ENCODE assay signal across 14 cellular contexts in genomic region chr15:60372223-60372622, GRCh38. TPM values are rescaled to one million over a fixed set of nuclear protein-coding genes. Genes with fewer than 3 reads are reported as not detected.
A peak's percentile ranks its signal among the peaks of the same experiment; 100 is the strongest.
DNase-seq lines count a peak whose midpoint lies in the region; ATAC-seq and TF ChIP-seq lines count a peak whose summit lies in the region.
"Had no signal": no experiment of that assay in that cellular context is flagged by ENCODE, and none has a peak within 500 bp of the region (broad histone marks: within the 10 kb centered on the region; RNA-seq: fewer than 3 reads in every experiment).

No MANE protein-coding gene starts in this region.

- WGBS in gastroesophageal sphincter (ENCODE audit: low coverage in 1 of 2), 2 donors = 88 to 96% methylated on average over 4 of the region's 4 CpGs

- H3K4me2 ChIP-seq in skeletal muscle satellite cell (ENCODE audit: low read length) = peak overlapping the region; percentile 50
- H3K4me2 ChIP-seq: BLaER1 had no signal

- CTCF ChIA-PET in Caco-2 (lab: Charles Lee) = no interaction called here
- CTCF ChIA-PET in activated CD8-positive, alpha-beta T cell treated with anti-CD3 and anti-CD28 coated beads, Interleukin-2, amount 10 ng/mL, durations not matched to agents 7 days and 5 days (lab: Charles Lee) = interaction anchor here (0.7 kb wide), 1 partner anchor 9 kb away, joined by 3 read pairs; no protein-coding TSS in a partner anchor

- DNase-seq in Caco-2 = no peak
- no peak for DNase-seq in SJSA1 (ENCODE audit: low read depth in 1 of 2, low spot score in 2 of 2)
- DNase-seq in activated CD8-positive, alpha-beta T cell treated with anti-CD3 and anti-CD28 coated beads, Interleukin-2, amount 10 ng/mL, durations not matched to agents 7 days and 5 days = no peak
- no peak for DNase-seq in NCI-H524 (lab: John Stamatoyannopoulos, UW)
- DNase-seq in NCI-H1092 (lab: John Stamatoyannopoulos, UW) = no peak
- DNase-seq: activated CD4-positive, alpha-beta T cell treated with anti-CD3 and anti-CD28 coated beads for 1 hour; activated gamma-delta T cell; central memory CD4-positive, alpha-beta T cell; NCI-H146; NCI-H82 had no signal

- no peak overlapping the region for H3K4me3 Mint-ChIP-seq in Caco-2 (ENCODE audit: unreplicated experiment)
- no peak overlapping the region for H3K4me3 Mint-ChIP-seq in activated CD8-positive, alpha-beta T cell treated with anti-CD3 and anti-CD28 coated beads, Interleukin-2, amount 10 ng/mL, durations not matched to agents 7 days and 5 days

- no peak for TF ChIP-seq EP300 in gastroesophageal sphincter (IDR thresholded peaks at IDR 0.05)

- POLR2A ChIA-PET in Caco-2 (lab: Charles Lee) = interaction anchor here (0.6 kb wide), 1 partner anchor 1902 kb away, joined by 7 read pairs; no protein-coding TSS in a partner anchor
- POLR2A ChIA-PET in activated CD8-positive, alpha-beta T cell treated with anti-CD3 and anti-CD28 coated beads, Interleukin-2, amount 10 ng/mL, durations not matched to agents 7 days and 5 days (lab: Charles Lee) = interaction anchor here (0.6 kb wide), 1 partner anchor 1029 kb away, joined by 4 read pairs; no protein-coding TSS in a partner anchor

- H3K27ac ChIP-seq in SJSA1 (peak overlapping the region; percentile 96), gastroesophageal sphincter (peak overlapping the region; percentile 22 to 81 (median 73))
- H3K27ac ChIP-seq: BLaER1 had no signal

- H3K27me3 ChIP-seq in Caco-2 (replicated peaks; ENCODE audit: control insufficient read depth, insufficient read depth, low read length) (no peaks in the 10 kb centered on the region), SJSA1 (replicated peaks) (no peaks in the 10 kb centered on the region), gastroesophageal sphincter (no peaks in the 10 kb centered on the region), skeletal muscle satellite cell (ENCODE audit: control insufficient read depth, insufficient read depth, low read length) (no peaks in the 10 kb centered on the region)
- H3K27me3 ChIP-seq: BLaER1 had no signal

- BruUV-seq in Caco-2 (replicated peaks; lab: Mats Ljungman, UMichigan) = no TSS peak

- no peaks in the 10 kb centered on the region for H3K9me3 ChIP-seq in Caco-2
- H3K9me3 ChIP-seq in SJSA1 (replicated peaks) = no peaks in the 10 kb centered on the region
- H3K9me3 ChIP-seq in gastroesophageal sphincter = no peaks in the 10 kb centered on the region
- no peaks in the 10 kb centered on the region for H3K9me3 ChIP-seq in skeletal muscle satellite cell (replicated peaks; ENCODE audit: low read length)
- H3K9me3 ChIP-seq: BLaER1 had no signal

- no peak for TF ChIP-seq CTCF in Caco-2 (IDR thresholded peaks at IDR 0.05; ENCODE audit: insufficient read depth in 1 of 2, low read depth in 1 of 2, low read length in 1 of 2, severe bottlenecking in 1 of 2, unreplicated experiment in 1 of 2)
- no peak for TF ChIP-seq CTCF in gastroesophageal sphincter (IDR thresholded peaks at IDR 0.05)

- peak overlapping the region; percentile 77 for H3K9ac ChIP-seq in skeletal muscle satellite cell (ENCODE audit: low read depth, low read length)
- H3K9ac ChIP-seq: BLaER1 had no signal

- H3K27ac Mint-ChIP-seq in Caco-2 (ENCODE audit: unreplicated experiment) = peak overlapping the region; percentile 81
- H3K27ac Mint-ChIP-seq in activated CD8-positive, alpha-beta T cell treated with anti-CD3 and anti-CD28 coated beads, Interleukin-2, amount 10 ng/mL, durations not matched to agents 7 days and 5 days = no peak overlapping the region

- intact Hi-C loops in Caco-2 (cut with micrococcal nuclease; ENCODE audit: unreplicated experiment) = no loop called here

- ATAC-seq in gastroesophageal sphincter (no peak), HG02870 (IDR thresholded peaks at IDR 0.05; ENCODE audit: unreplicated experiment) (no peak)
- no peak for ATAC-seq in activated CD8-positive, alpha-beta T cell treated with anti-CD3 and anti-CD28 coated beads, Interleukin-2, amount 10 ng/mL, durations not matched to agents 7 days and 5 days

- peaks cover 48% of the 10 kb centered on the region for H3K4me1 Mint-ChIP-seq in Caco-2 (ENCODE audit: low read depth, unreplicated experiment)
- H3K4me1 Mint-ChIP-seq in activated CD8-positive, alpha-beta T cell treated with anti-CD3 and anti-CD28 coated beads, Interleukin-2, amount 10 ng/mL, durations not matched to agents 7 days and 5 days (ENCODE audit: low read depth) = peaks cover 2% of the 10 kb centered on the region

- TF ChIP-seq POLR2A in gastroesophageal sphincter (IDR thresholded peaks at IDR 0.05) = no peak

- no peak overlapping the region for H3K4me3 ChIP-seq in Caco-2 (ENCODE audit: low read depth, low read length)
- H3K4me3 ChIP-seq in SJSA1 = no peak overlapping the region
- no peak overlapping the region for H3K4me3 ChIP-seq in gastroesophageal sphincter
- peak overlapping the region; percentile 23 for H3K4me3 ChIP-seq in skeletal muscle satellite cell (ENCODE audit: low read length)
- H3K4me3 ChIP-seq: BLaER1 had no signal

- peaks cover 89% of the 10 kb centered on the region for H3K36me3 Mint-ChIP-seq in Caco-2 (ENCODE audit: insufficient read depth, unreplicated experiment)
- peaks cover 59% of the 10 kb centered on the region for H3K36me3 Mint-ChIP-seq in activated CD8-positive, alpha-beta T cell treated with anti-CD3 and anti-CD28 coated beads, Interleukin-2, amount 10 ng/mL, durations not matched to agents 7 days and 5 days (ENCODE audit: low read depth)

- H3K9me3 Mint-ChIP-seq in Caco-2 (ENCODE audit: unreplicated experiment) = no peaks in the 10 kb centered on the region
- H3K9me3 Mint-ChIP-seq in activated CD8-positive, alpha-beta T cell treated with anti-CD3 and anti-CD28 coated beads, Interleukin-2, amount 10 ng/mL, durations not matched to agents 7 days and 5 days (ENCODE audit: insufficient read depth) = no peaks in the 10 kb centered on the region

- H3K4me1 ChIP-seq in Caco-2 = peaks cover 40% of the 10 kb centered on the region
- H3K4me1 ChIP-seq in SJSA1 (replicated peaks) = peaks cover 86% of the 10 kb centered on the region
- peaks cover 20 to 85% (median 50%) of the 10 kb centered on the region in 3 donors for H3K4me1 ChIP-seq in gastroesophageal sphincter
- H3K4me1 ChIP-seq in skeletal muscle satellite cell (ENCODE audit: control insufficient read depth, insufficient read depth, low read length) = peaks cover 84% of the 10 kb centered on the region
- H3K4me1 ChIP-seq: BLaER1 had no signal

- no peaks in the 10 kb centered on the region for H3K27me3 Mint-ChIP-seq in Caco-2 (ENCODE audit: insufficient read depth, unreplicated experiment)
- H3K27me3 Mint-ChIP-seq in activated CD8-positive, alpha-beta T cell treated with anti-CD3 and anti-CD28 coated beads, Interleukin-2, amount 10 ng/mL, durations not matched to agents 7 days and 5 days (ENCODE audit: low read depth) = no peaks in the 10 kb centered on the region

- H3K36me3 ChIP-seq in Caco-2 (ENCODE audit: control insufficient read depth, insufficient read depth, low read length) = peaks cover 5% of the 10 kb centered on the region
- peaks cover 78% of the 10 kb centered on the region for H3K36me3 ChIP-seq in SJSA1
- peaks cover 0 to 32% of the 10 kb centered on the region in 2 donors for H3K36me3 ChIP-seq in gastroesophageal sphincter
- H3K36me3 ChIP-seq in skeletal muscle satellite cell (ENCODE audit: insufficient read depth, low read length) = peaks cover 79% of the 10 kb centered on the region

RNA-seq across cellular contexts. Expression of gene ANXA2, which starts 25.6 kb away (rescaled TPM):
- total RNA-seq in Caco-2 (2022) = 1,141 and 1,158 TPM in 2 replicates
- total RNA-seq in SJSA1 (2014; rRNA removed; shearing (Covaris generic)) = 3,394 and 3,434 TPM in 2 replicates
- 100 to 1,000 TPM; 301 to 793 (median 570) TPM for total RNA-seq in gastroesophageal sphincter
- 4,583 and 5,218 TPM in 2 replicates for total RNA-seq in skeletal muscle satellite cell (2012; rRNA removed)
- total RNA-seq in activated CD8-positive, alpha-beta T cell treated with anti-CD3 and anti-CD28 coated beads, Interleukin-2, amount 10 ng/mL, durations not matched to agents 7 days and 5 days = 100 to 1,000 TPM; 368 to 375 TPM
